Comparison of ENCODE assay signal across 5 cellular contexts in the genomic region with DNA sequence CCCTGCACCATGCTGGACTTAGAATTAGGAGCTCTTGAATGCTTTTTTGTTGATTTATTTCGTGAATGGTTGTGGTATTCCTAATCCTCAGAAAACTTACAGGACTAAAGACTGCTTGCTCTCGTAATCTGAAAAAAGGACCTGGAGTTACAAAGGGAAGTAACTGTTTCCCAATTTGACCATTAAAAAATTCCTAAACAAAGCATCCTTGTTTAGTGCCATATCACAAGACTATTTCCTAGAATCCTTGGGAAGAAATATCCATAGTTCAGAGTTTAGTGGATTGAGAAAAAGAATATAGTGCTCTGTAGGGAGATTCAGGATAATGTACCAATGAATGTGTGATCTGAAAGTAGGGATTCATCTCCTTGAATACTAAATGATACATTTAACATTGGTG.
"Had no signal": no experiment of that assay in that cellular context is flagged by ENCODE, and none has a peak within 500 bp of the region (broad histone marks: within the 10 kb centered on the region; RNA-seq: fewer than 3 reads in every experiment).

No MANE protein-coding gene starts in this region.

- DNase-seq: H9, HCEC 1CT, IMR-90 had no signal

- H3K4me3 ChIP-seq: GM23338, K562 had no signal

- ATAC-seq: GM23338, K562 had no signal
